ENCODE assay signal across 37 cellular contexts in the genomic region with DNA sequence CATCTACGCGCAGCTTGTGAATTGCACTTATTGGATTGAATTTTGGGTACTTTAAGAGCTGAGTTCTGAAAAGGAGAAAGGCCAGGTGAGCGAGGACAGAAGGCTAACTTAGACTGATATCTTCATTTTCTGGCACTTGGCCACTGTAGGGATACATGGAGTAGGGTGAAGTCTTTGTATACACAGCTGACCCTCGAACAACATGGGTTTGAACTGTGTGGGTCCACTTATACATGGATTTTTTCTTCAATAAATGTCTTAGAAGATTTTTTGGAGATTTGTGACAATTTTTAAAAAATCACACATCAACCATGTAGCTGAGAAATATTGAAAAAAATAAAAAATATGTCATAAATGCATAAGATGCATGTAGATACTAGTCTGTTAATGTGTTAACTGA. TPM values are rescaled to one million over a fixed set of nuclear protein-coding genes. Genes with fewer than 3 reads are reported as not detected.
"Had no signal": no experiment of that assay in that cellular context is flagged by ENCODE, and none has a peak within 500 bp of the region (broad histone marks: within the 10 kb centered on the region; RNA-seq: fewer than 3 reads in every experiment).

No MANE protein-coding gene starts in this region.

- H3K9me3 ChIP-seq: adrenal gland, body of pancreas, breast epithelium had no signal

- H3K4me3 ChIP-seq: adrenal gland, body of pancreas had no signal

- H3K9me3 Mint-ChIP-seq: activated CD4-positive, alpha-beta memory T cell treated with anti-CD3 and anti-CD28 coated beads for 36 hours; activated CD4-positive, alpha-beta T cell treated with anti-CD3 and anti-CD28 coated beads, Interleukin-2, amount 10 ng/mL, durations not matched to agents 7 days and 5 days; activated CD8-positive, alpha-beta T cell treated with anti-CD3 and anti-CD28 coated beads for 36 hours; activated naive CD4-positive, alpha-beta T cell treated with anti-CD3 and anti-CD28 coated beads for 36 hours; activated naive CD4-positive, alpha-beta T cell treated with anti-CD3 and anti-CD28 coated beads, Interleukin-2, amount 50 U/mL, for 72 hours; activated naive CD8-positive, alpha-beta T cell treated with anti-CD3 and anti-CD28 coated beads for 36 hours; activated T-helper 1 cell treated with anti-CD3 and anti-CD28 coated beads, Interleukin-12 subunit alpha, Interleukin-12 subunit beta, Interleukin-2, Interleukin-4 antibody, amounts not matched to agents 30 ng/mL and 10 ng/mL and 1 ng/mL, durations not matched to agents 14 hours and 24 hours and 36 hours; T-helper 1 cell treated with Interleukin-12 subunit alpha and Interleukin-12 subunit beta and Interleukin-4 antibody, amounts not matched to agents 30 μg/mL and 1 μg/mL, for 36 hours; T-helper 2 cell treated with Interferon-gamma antibody and Interleukin-4, amounts not matched to agents 5 μg/mL and 100 μg/mL, for 36 hours had no signal

- H3K27ac Mint-ChIP-seq: activated CD4-positive, alpha-beta memory T cell treated with anti-CD3 and anti-CD28 coated beads for 36 hours; activated CD4-positive, alpha-beta T cell treated with anti-CD3 and anti-CD28 coated beads for 36 hours; activated CD4-positive, alpha-beta T cell treated with anti-CD3 and anti-CD28 coated beads, Interleukin-2, amount 10 ng/mL, durations not matched to agents 7 days and 5 days; activated CD8-positive, alpha-beta T cell treated with anti-CD3 and anti-CD28 coated beads for 36 hours; activated naive CD4-positive, alpha-beta T cell treated with anti-CD3 and anti-CD28 coated beads for 36 hours; activated naive CD4-positive, alpha-beta T cell treated with anti-CD3 and anti-CD28 coated beads, Interleukin-2, amount 50 U/mL, for 72 hours; activated naive CD8-positive, alpha-beta T cell treated with anti-CD3 and anti-CD28 coated beads for 36 hours; activated T-cell treated with anti-CD3 and anti-CD28 coated beads, Interleukin-2, amount 50 U/mL, for 72 hours; activated T-helper 1 cell treated with anti-CD3 and anti-CD28 coated beads, Interleukin-12 subunit alpha, Interleukin-12 subunit beta, Interleukin-2, Interleukin-4 antibody, amounts not matched to agents 30 ng/mL and 10 ng/mL and 1 ng/mL, durations not matched to agents 14 hours and 24 hours and 36 hours; activated T-helper 17 cell treated with anti-CD3 and anti-CD28 coated beads, Interleukin-2, amount 50 U/mL, for 72 hours; T-helper 1 cell treated with Interleukin-12 subunit alpha and Interleukin-12 subunit beta and Interleukin-4 antibody, amounts not matched to agents 30 μg/mL and 1 μg/mL, for 36 hours; T-helper 2 cell treated with Interferon-gamma antibody and Interleukin-4, amounts not matched to agents 5 μg/mL and 100 μg/mL, for 36 hours had no signal

- H3K4me1 Mint-ChIP-seq: activated CD4-positive, alpha-beta T cell treated with anti-CD3 and anti-CD28 coated beads for 36 hours; activated CD4-positive, alpha-beta T cell treated with anti-CD3 and anti-CD28 coated beads, Interleukin-2, amount 10 ng/mL, durations not matched to agents 7 days and 5 days; activated naive CD8-positive, alpha-beta T cell treated with anti-CD3 and anti-CD28 coated beads for 36 hours; activated T-helper 17 cell treated with anti-CD3 and anti-CD28 coated beads, Interleukin-2, amount 50 U/mL, for 72 hours; central memory CD8-positive, alpha-beta T cell had no signal

- H3K27me3 ChIP-seq: adrenal gland, body of pancreas, brain microvascular endothelial cell, breast epithelium had no signal

- H3K36me3 Mint-ChIP-seq: activated CD4-positive, alpha-beta memory T cell treated with anti-CD3 and anti-CD28 coated beads for 36 hours; activated naive CD4-positive, alpha-beta T cell treated with anti-CD3 and anti-CD28 coated beads, Interleukin-2, amount 50 U/mL, for 72 hours; activated naive CD8-positive, alpha-beta T cell treated with anti-CD3 and anti-CD28 coated beads for 36 hours had no signal

- ATAC-seq: activated CD4-positive, alpha-beta T cell treated with anti-CD3 and anti-CD28 coated beads for 36 hours; activated CD4-positive, CD25-positive, alpha-beta regulatory T cell treated with anti-CD3 and anti-CD28 coated beads, Interleukin-2, amount 50 U/mL, for 24 hours; activated CD8-positive, alpha-beta T cell treated with anti-CD3 and anti-CD28 coated beads for 36 hours; activated naive CD4-positive, alpha-beta T cell treated with anti-CD3 and anti-CD28 coated beads, Interleukin-2, amount 50 U/mL, for 72 hours; activated T-cell treated with anti-CD3 and anti-CD28 coated beads, Interleukin-2, amount 50 U/mL, for 4 hours; activated T-cell treated with anti-CD3 and anti-CD28 coated beads, Interleukin-2, amount 50 U/mL, for 72 hours; activated T-helper 17 cell treated with anti-CD3 and anti-CD28 coated beads, Interleukin-2, amount 50 U/mL, for 72 hours; body of pancreas had no signal

- DNase-seq: activated CD4-positive, alpha-beta memory T cell treated with anti-CD3 and anti-CD28 coated beads for 36 hours; activated CD4-positive, alpha-beta T cell treated with anti-CD3 and anti-CD28 coated beads for 1 hour; activated CD4-positive, alpha-beta T cell treated with anti-CD3 and anti-CD28 coated beads for 36 hours; activated CD4-positive, alpha-beta T cell treated with anti-CD3 and anti-CD28 coated beads for 48 hours; activated CD4-positive, alpha-beta T cell treated with anti-CD3 and anti-CD28 coated beads, Interleukin-2, amount 10 ng/mL, durations not matched to agents 7 days and 5 days; activated CD4-positive, CD25-positive, alpha-beta regulatory T cell; activated CD8-positive, alpha-beta memory T cell treated with anti-CD3 and anti-CD28 coated beads, Interleukin-2, amount 50 U/mL, for 4 hours; activated CD8-positive, alpha-beta T cell treated with anti-CD3 and anti-CD28 coated beads for 36 hours; activated effector memory CD4-positive, alpha-beta T cell treated with anti-CD3 and anti-CD28 coated beads, Interleukin-2, amount 50 U/mL, for 16 hours; activated gamma-delta T cell treated with Interleukin-2 at 50 U/mL for 16 hours; activated naive CD4-positive, alpha-beta T cell; activated naive CD4-positive, alpha-beta T cell treated with anti-CD3 and anti-CD28 coated beads for 36 hours; activated naive CD4-positive, alpha-beta T cell treated with anti-CD3 and anti-CD28 coated beads, Interleukin-2, amount 50 U/mL, for 16 hours; activated naive CD8-positive, alpha-beta T cell treated with anti-CD3 and anti-CD28 coated beads for 36 hours; activated T-cell treated with anti-CD3 and anti-CD28 coated beads for 4 hours; activated T-cell treated with anti-CD3 and anti-CD28 coated beads, Interleukin-2, amount 50 U/mL, for 1 hour; activated T-cell treated with anti-CD3 and anti-CD28 coated beads, Interleukin-2, amount 50 U/mL, for 4 hours; activated T-cell treated with anti-CD3 and anti-CD28 coated beads, Interleukin-2, amount 50 U/mL, for 72 hours; adrenal gland; amniotic stem cell; aorta; body of pancreas; brain microvascular endothelial cell; caudate nucleus; cerebellar nuclear complex; T-helper 1 cell; T-helper 2 cell; T-helper 9 cell had no signal

- H3K27ac ChIP-seq: adrenal gland, brain microvascular endothelial cell had no signal

- H3K36me3 ChIP-seq: adrenal gland, brain microvascular endothelial cell, breast epithelium had no signal

- H3K27me3 Mint-ChIP-seq: activated CD4-positive, alpha-beta memory T cell treated with anti-CD3 and anti-CD28 coated beads for 36 hours; activated CD8-positive, alpha-beta T cell treated with anti-CD3 and anti-CD28 coated beads for 36 hours; activated T-helper 17 cell treated with anti-CD3 and anti-CD28 coated beads, Interleukin-2, amount 50 U/mL, for 72 hours; central memory CD8-positive, alpha-beta T cell had no signal

- H3K4me3 Mint-ChIP-seq: activated CD4-positive, alpha-beta memory T cell treated with anti-CD3 and anti-CD28 coated beads for 36 hours; activated CD4-positive, alpha-beta T cell treated with anti-CD3 and anti-CD28 coated beads for 36 hours; activated CD4-positive, alpha-beta T cell treated with anti-CD3 and anti-CD28 coated beads, Interleukin-2, amount 10 ng/mL, durations not matched to agents 7 days and 5 days; activated CD8-positive, alpha-beta T cell treated with anti-CD3 and anti-CD28 coated beads for 36 hours; activated naive CD4-positive, alpha-beta T cell treated with anti-CD3 and anti-CD28 coated beads for 36 hours; activated naive CD8-positive, alpha-beta T cell treated with anti-CD3 and anti-CD28 coated beads for 36 hours; activated T-cell treated with anti-CD3 and anti-CD28 coated beads, Interleukin-2, amount 50 U/mL, for 4 hours; activated T-cell treated with anti-CD3 and anti-CD28 coated beads, Interleukin-2, amount 50 U/mL, for 72 hours; activated T-helper 1 cell treated with anti-CD3 and anti-CD28 coated beads, Interleukin-12 subunit alpha, Interleukin-12 subunit beta, Interleukin-2, Interleukin-4 antibody, amounts not matched to agents 30 ng/mL and 10 ng/mL and 1 ng/mL, durations not matched to agents 14 hours and 24 hours and 36 hours; activated T-helper 17 cell treated with anti-CD3 and anti-CD28 coated beads, Interleukin-2, amount 50 U/mL, for 72 hours; central memory CD8-positive, alpha-beta T cell; T-helper 1 cell treated with Interleukin-12 subunit alpha and Interleukin-12 subunit beta and Interleukin-4 antibody, amounts not matched to agents 30 μg/mL and 1 μg/mL, for 36 hours; T-helper 2 cell treated with Interferon-gamma antibody and Interleukin-4, amounts not matched to agents 5 μg/mL and 100 μg/mL, for 36 hours had no signal

RNA-seq across cellular contexts. Expression of a gene that starts 18.3 kb away (rescaled TPM):
- total RNA-seq: activated CD4-positive, alpha-beta T cell treated with anti-CD3 and anti-CD28 coated beads, Interleukin-2, amount 10 ng/mL, durations not matched to agents 7 days and 5 days; activated CD8-positive, alpha-beta memory T cell treated with anti-CD3 and anti-CD28 coated beads for 36 hours; activated CD8-positive, alpha-beta T cell treated with anti-CD3 and anti-CD28 coated beads for 36 hours; activated T-helper 17 cell treated with anti-CD3 and anti-CD28 coated beads, Interleukin-2, amount 50 U/mL, for 72 hours had no signal
